Comparison of ENCODE assay signal across 14 cellular contexts in the genomic region with DNA sequence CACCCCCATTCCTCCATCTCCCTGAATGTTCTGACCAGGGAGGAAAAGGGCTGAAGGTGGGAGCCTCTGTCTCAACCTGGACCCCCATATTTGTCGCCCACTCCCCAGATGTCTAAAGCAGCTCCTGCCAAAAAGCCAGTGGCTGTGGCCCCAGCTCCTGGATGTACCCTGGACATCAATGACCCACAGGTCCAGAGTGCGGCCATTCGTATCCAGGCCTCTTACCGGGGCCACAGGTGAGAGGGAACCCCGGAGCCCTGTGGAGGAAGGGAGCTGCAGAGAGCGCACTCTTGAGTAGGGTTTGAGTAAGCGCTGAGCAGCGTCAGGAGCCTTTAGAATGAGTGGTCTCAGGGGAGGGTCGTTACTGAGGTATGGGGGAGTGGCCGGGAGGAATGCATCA. TPM values are rescaled to one million over a fixed set of nuclear protein-coding genes. Genes with fewer than 3 reads are reported as not detected.
DNase-seq lines count a peak whose midpoint lies in the region; ATAC-seq and TF ChIP-seq lines count a peak whose summit lies in the region.
"Had no signal": no experiment of that assay in that cellular context is flagged by ENCODE, and none has a peak within 500 bp of the region (broad histone marks: within the 10 kb centered on the region; RNA-seq: fewer than 3 reads in every experiment).

No MANE protein-coding gene starts in this region.

- CTCF ChIA-PET in activated CD4-positive, alpha-beta memory T cell treated with anti-CD3 and anti-CD28 coated beads, Interleukin-2, amount 10 ng/mL, durations not matched to agents 7 days and 5 days (lab: Charles Lee), result interaction anchor here (1.2 to 8.0 kb wide), 10 partner anchors 11 to 108 kb away, joined by 3 to 175 read pairs (median 9); partner anchors contain the start of gene DNPEP

- H4K8ac ChIP-seq in mesenchymal stem cell (ENCODE audit: low read length), result no peak overlapping the region

- no peaks in the 10 kb centered on the region for H3K36me3 Mint-ChIP-seq in activated naive CD8-positive, alpha-beta T cell
- H3K36me3 Mint-ChIP-seq in activated naive CD8-positive, alpha-beta T cell treated with anti-CD3 and anti-CD28 coated beads, Interleukin-2, amount 50 U/mL, for 24 hours (ENCODE audit: low read depth), result no peaks in the 10 kb centered on the region
- peaks cover 6% of the 10 kb centered on the region for H3K36me3 Mint-ChIP-seq in activated CD4-positive, alpha-beta memory T cell treated with anti-CD3 and anti-CD28 coated beads, Interleukin-2, amount 10 ng/mL, durations not matched to agents 7 days and 5 days (ENCODE audit: low read depth)

- H3K4me2 ChIP-seq in mesenchymal stem cell (ENCODE audit: low read length, poor library complexity, severe bottlenecking), result no peak overlapping the region

- H3K27me3 ChIP-seq in mesenchymal stem cell (ENCODE audit: control insufficient read depth in 1 of 2, insufficient read depth in 1 of 2, low read length in 2 of 2), result peaks cover 0 to 45% of the 10 kb centered on the region in 2 experiments
- H3K27me3 ChIP-seq in tibial artery, result no peaks in the 10 kb centered on the region

- H3K4ac ChIP-seq in mesenchymal stem cell (ENCODE audit: low read depth in 1 of 2, low read length in 2 of 2), result no peak overlapping the region

- no peak overlapping the region for H3K27ac ChIP-seq in mesenchymal stem cell (ENCODE audit: low read length, poor library complexity, severe bottlenecking)
- peak overlapping the region; percentile 96 to 99 for H3K27ac ChIP-seq in tibial artery

- POLR2A ChIA-PET in activated CD4-positive, alpha-beta memory T cell treated with anti-CD3 and anti-CD28 coated beads, Interleukin-2, amount 10 ng/mL, durations not matched to agents 7 days and 5 days (lab: Charles Lee), result interaction anchor here (1.1 to 1.2 kb wide), 2 partner anchors 34 kb away, joined by 3 to 4 read pairs; no protein-coding TSS in a partner anchor

- no peaks in the 10 kb centered on the region for H3K9me3 Mint-ChIP-seq in activated naive CD8-positive, alpha-beta T cell (ENCODE audit: low read depth)
- no peaks in the 10 kb centered on the region for H3K9me3 Mint-ChIP-seq in activated naive CD8-positive, alpha-beta T cell treated with anti-CD3 and anti-CD28 coated beads, Interleukin-2, amount 50 U/mL, for 24 hours
- no peaks in the 10 kb centered on the region for H3K9me3 Mint-ChIP-seq in activated CD4-positive, alpha-beta memory T cell treated with anti-CD3 and anti-CD28 coated beads, Interleukin-2, amount 10 ng/mL, durations not matched to agents 7 days and 5 days

- H3K14ac ChIP-seq in mesenchymal stem cell (ENCODE audit: low read length in 2 of 2), result no peak overlapping the region

- no peak overlapping the region for H4K91ac ChIP-seq in mesenchymal stem cell (ENCODE audit: low read length)

- no peak overlapping the region for H3K4me3 ChIP-seq in mesenchymal stem cell (ENCODE audit: insufficient read depth in 1 of 2, low read depth in 1 of 2, low read length in 2 of 2)
- H3K4me3 ChIP-seq in tibial artery, result no peak overlapping the region

- no peak for ATAC-seq in activated naive CD8-positive, alpha-beta T cell treated with anti-CD3 and anti-CD28 coated beads, Interleukin-2, amount 50 U/mL, for 24 hours
- no peak for ATAC-seq in HG03442 (IDR thresholded peaks at IDR 0.05; ENCODE audit: unreplicated experiment)
- ATAC-seq: left lobe of liver, SK-N-SH treated with all-trans-retinoic acid at 6 μM for 48 hours, upper lobe of right lung had no signal

- H3K4me3 Mint-ChIP-seq in activated naive CD8-positive, alpha-beta T cell, result peak overlapping the region; percentile 63
- no peak overlapping the region for H3K4me3 Mint-ChIP-seq in activated naive CD8-positive, alpha-beta T cell treated with anti-CD3 and anti-CD28 coated beads, Interleukin-2, amount 50 U/mL, for 24 hours
- H3K4me3 Mint-ChIP-seq in activated CD4-positive, alpha-beta memory T cell treated with anti-CD3 and anti-CD28 coated beads, Interleukin-2, amount 10 ng/mL, durations not matched to agents 7 days and 5 days, result peak overlapping the region; percentile 41

- no peak overlapping the region for H2AFZ ChIP-seq in mesenchymal stem cell (ENCODE audit: low read depth, low read length)

- intact Hi-C loops in tibial artery (cut with DNase I; ENCODE audit: low total_unique reads), result no loop called here

- H2AK5ac ChIP-seq in mesenchymal stem cell (ENCODE audit: low read length, severe bottlenecking), result no peak overlapping the region

- peak overlapping the region; percentile 96 for H3K9ac ChIP-seq in mesenchymal stem cell (ENCODE audit: low read length)

- DNase-seq in activated naive CD8-positive, alpha-beta T cell treated with anti-CD3 and anti-CD28 coated beads, Interleukin-2, amount 50 U/mL, for 24 hours, result no peak
- DNase-seq in activated CD4-positive, alpha-beta memory T cell treated with anti-CD3 and anti-CD28 coated beads, Interleukin-2, amount 10 ng/mL, durations not matched to agents 7 days and 5 days, result no peak
- DNase-seq in mesenchymal stem cell (no peak), tibial artery (no peak), GF-D8 (lab: John Stamatoyannopoulos, UW) (no peak), NCI-H146 treated with DMSO at 0.1 percent for 48 hours (lab: John Stamatoyannopoulos, UW; ENCODE audit: unreplicated experiment) (no peak)
- DNase-seq: activated CD4-positive, alpha-beta T cell treated with anti-CD3 and anti-CD28 coated beads for 1 hour; NCI-H2107; upper lobe of right lung had no signal

- H3K36me3 ChIP-seq in mesenchymal stem cell (ENCODE audit: control insufficient read depth in 1 of 2, insufficient read depth in 2 of 2, low read depth in 1 of 2, low read length in 2 of 2), result peaks cover 22 to 24% of the 10 kb centered on the region in 2 experiments
- H3K36me3 ChIP-seq in tibial artery, result peaks cover 15 to 24% (median 20%) of the 10 kb centered on the region in 3 donors
- H3K36me3 ChIP-seq: upper lobe of right lung had no signal

- peaks cover 24% of the 10 kb centered on the region for H3K4me1 ChIP-seq in mesenchymal stem cell (ENCODE audit: control insufficient read depth, insufficient read depth, low read depth, low read length)
- H3K4me1 ChIP-seq in tibial artery, result peaks cover 0 to 46% (median 41%) of the 10 kb centered on the region in 4 donors

- H3K79me1 ChIP-seq in mesenchymal stem cell (replicated peaks; ENCODE audit: low read length, poor library complexity, severe bottlenecking), result peaks cover 14% of the 10 kb centered on the region

- no peak overlapping the region for H2BK5ac ChIP-seq in mesenchymal stem cell (ENCODE audit: low read depth, low read length, poor library complexity, severe bottlenecking)

- H2BK120ac ChIP-seq in mesenchymal stem cell (ENCODE audit: low read depth, low read length), result no peak overlapping the region

- H3K27me3 Mint-ChIP-seq in activated naive CD8-positive, alpha-beta T cell, result peaks cover 25% of the 10 kb centered on the region
- H3K27me3 Mint-ChIP-seq in activated naive CD8-positive, alpha-beta T cell treated with anti-CD3 and anti-CD28 coated beads, Interleukin-2, amount 50 U/mL, for 24 hours, result peaks cover 50% of the 10 kb centered on the region
- peaks cover 56% of the 10 kb centered on the region for H3K27me3 Mint-ChIP-seq in activated CD4-positive, alpha-beta memory T cell treated with anti-CD3 and anti-CD28 coated beads, Interleukin-2, amount 10 ng/mL, durations not matched to agents 7 days and 5 days

- no peak for TF ChIP-seq CTCF in tibial artery (IDR thresholded peaks at IDR 0.05)

- H3K23ac ChIP-seq in mesenchymal stem cell (ENCODE audit: low read length in 2 of 2), result no peak overlapping the region

- H3K9me3 ChIP-seq in mesenchymal stem cell (ENCODE audit: control insufficient read depth, low read length), result no peaks in the 10 kb centered on the region
- no peaks in the 10 kb centered on the region for H3K9me3 ChIP-seq in tibial artery
- H3K9me3 ChIP-seq: upper lobe of right lung had no signal

- no peak overlapping the region for H3K27ac Mint-ChIP-seq in activated naive CD8-positive, alpha-beta T cell
- H3K27ac Mint-ChIP-seq in activated naive CD8-positive, alpha-beta T cell treated with anti-CD3 and anti-CD28 coated beads, Interleukin-2, amount 50 U/mL, for 24 hours, result no peak overlapping the region
- no peak overlapping the region for H3K27ac Mint-ChIP-seq in activated CD4-positive, alpha-beta memory T cell treated with anti-CD3 and anti-CD28 coated beads, Interleukin-2, amount 10 ng/mL, durations not matched to agents 7 days and 5 days

- H3K18ac ChIP-seq in mesenchymal stem cell (ENCODE audit: low read depth in 1 of 2, low read length in 2 of 2), result no peak overlapping the region

- H3K4me1 Mint-ChIP-seq in activated naive CD8-positive, alpha-beta T cell (ENCODE audit: low read depth), result peaks cover 32% of the 10 kb centered on the region
- peaks cover 31% of the 10 kb centered on the region for H3K4me1 Mint-ChIP-seq in activated naive CD8-positive, alpha-beta T cell treated with anti-CD3 and anti-CD28 coated beads, Interleukin-2, amount 50 U/mL, for 24 hours
- peaks cover 43% of the 10 kb centered on the region for H3K4me1 Mint-ChIP-seq in activated CD4-positive, alpha-beta memory T cell treated with anti-CD3 and anti-CD28 coated beads, Interleukin-2, amount 10 ng/mL, durations not matched to agents 7 days and 5 days

- no peak overlapping the region for H2BK12ac ChIP-seq in mesenchymal stem cell (ENCODE audit: low read length in 2 of 2)

- H2BK15ac ChIP-seq in mesenchymal stem cell (ENCODE audit: low read depth, poor library complexity, severe bottlenecking), result no peak overlapping the region

- 52% methylated on average over 8 of the region's 10 CpGs for WGBS in mesenchymal stem cell

RNA-seq across cellular contexts. Expression of gene GMPPA, which starts 2.4 kb away (rescaled TPM):
- total RNA-seq in activated CD4-positive, alpha-beta memory T cell treated with anti-CD3 and anti-CD28 coated beads, Interleukin-2, amount 10 ng/mL, durations not matched to agents 7 days and 5 days, result 10 to 100 TPM; 41.0 to 42.3 TPM
- 41.8 TPM for polyA plus RNA-seq in mesenchymal stem cell (2013, experiment 1 of 2)
- 41.6 TPM for polyA plus RNA-seq in mesenchymal stem cell (2013, experiment 2 of 2)

RNA-seq across cellular contexts. Expression of gene ASIC4, which starts 18.0 kb away (rescaled TPM):
- total RNA-seq in activated CD4-positive, alpha-beta memory T cell treated with anti-CD3 and anti-CD28 coated beads, Interleukin-2, amount 10 ng/mL, durations not matched to agents 7 days and 5 days, result under 1 TPM in 1 of 2 experiments, not detected in 1; 0.13 TPM
- not detected for polyA plus RNA-seq in mesenchymal stem cell (2013, experiment 1 of 2)
- not detected for polyA plus RNA-seq in mesenchymal stem cell (2013, experiment 2 of 2)
- polyA plus RNA-seq: AG04450 had no signal

RNA-seq across cellular contexts. Expression of gene CHPF, which starts 47.4 kb away (rescaled TPM):
- total RNA-seq in activated CD4-positive, alpha-beta memory T cell treated with anti-CD3 and anti-CD28 coated beads, Interleukin-2, amount 10 ng/mL, durations not matched to agents 7 days and 5 days, result 10 to 100 TPM; 14.5 to 14.9 TPM
- polyA plus RNA-seq in mesenchymal stem cell (2013, experiment 1 of 2), result 134 TPM
- 133 TPM for polyA plus RNA-seq in mesenchymal stem cell (2013, experiment 2 of 2)

RNA-seq across cellular contexts. Expression of gene TMEM198, which starts 47.6 kb away (rescaled TPM):
- total RNA-seq in activated CD4-positive, alpha-beta memory T cell treated with anti-CD3 and anti-CD28 coated beads, Interleukin-2, amount 10 ng/mL, durations not matched to agents 7 days and 5 days, result 1 to 10 TPM in 1 of 2 experiments, under 1 TPM in 1; 0.95 to 1.0 TPM
- polyA plus RNA-seq in mesenchymal stem cell (2013, experiment 1 of 2), result 1.5 TPM
- polyA plus RNA-seq in mesenchymal stem cell (2013, experiment 2 of 2), result 1.3 TPM
